In the genomic region with DNA sequence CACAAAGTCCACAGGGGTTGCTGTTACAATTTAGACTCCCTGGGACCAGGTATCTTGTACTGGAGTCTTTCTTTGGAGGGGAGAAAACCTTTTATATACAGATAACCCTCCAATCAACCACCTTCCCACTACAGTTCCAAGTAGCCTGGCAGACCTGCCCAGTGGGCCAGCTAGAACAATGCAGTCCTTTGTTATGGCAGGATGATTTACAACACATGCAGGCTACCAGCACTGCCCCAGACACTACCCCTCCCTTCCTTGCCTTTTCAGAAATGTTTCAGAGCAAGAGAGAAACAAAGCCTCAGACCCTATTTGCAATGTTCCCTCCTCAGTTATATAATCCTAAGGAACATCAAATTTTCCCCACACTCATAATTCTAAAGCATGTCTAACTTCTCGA, we compare ENCODE assay signal across 14 cellular contexts. TPM values are rescaled to one million over a fixed set of nuclear protein-coding genes. Genes with fewer than 3 reads are reported as not detected.
DNase-seq lines count a peak whose midpoint lies in the region; ATAC-seq and TF ChIP-seq lines count a peak whose summit lies in the region.
"Had no signal": no experiment of that assay in that cellular context is flagged by ENCODE, and none has a peak within 500 bp of the region (broad histone marks: within the 10 kb centered on the region; RNA-seq: fewer than 3 reads in every experiment).

No MANE protein-coding gene starts in this region.

- DNase-seq in Ammon's horn (ENCODE audit: low spot score) (peak; percentile 58), HuH-7 (ENCODE audit: low spot score) (peak; percentile 88), DMS 273 (lab: John Stamatoyannopoulos, UW; ENCODE audit: unreplicated experiment) (no peak), iPS-NIHi7 (ENCODE audit: extremely low spot score) (no peak)
- DNase-seq: erythroblast; left cardiac atrium; sigmoid colon; stimulated activated naive CD4-positive, alpha-beta T cell had no signal

- H3K9me3 ChIP-seq in ectodermal cell (ENCODE audit: control insufficient read depth, low read length) = no peaks in the 10 kb centered on the region
- H3K9me3 ChIP-seq: sigmoid colon, SJSA1 had no signal

- no peak overlapping the region for H3K4me3 ChIP-seq in ectodermal cell (ENCODE audit: insufficient read depth, low read depth, low read length)
- H3K4me3 ChIP-seq: sigmoid colon, SJSA1 had no signal

- H3K27me3 ChIP-seq in ectodermal cell (ENCODE audit: control insufficient read depth, insufficient read depth, low read length, poor library complexity, severe bottlenecking) = no peaks in the 10 kb centered on the region
- H3K27me3 ChIP-seq: sigmoid colon, SJSA1 had no signal

- TF ChIP-seq CTCF in nephron (IDR thresholded peaks at IDR 0.05; ENCODE audit: unreplicated experiment in 3 of 3) = no peak

- H3K36me3 Mint-ChIP-seq in nephron (ENCODE audit: low read depth) = peaks cover 8% of the 10 kb centered on the region

- H3K4me1 Mint-ChIP-seq in nephron = peaks cover 89% of the 10 kb centered on the region

- peaks cover 4% of the 10 kb centered on the region for H3K27me3 Mint-ChIP-seq in nephron (ENCODE audit: low read depth)
- H3K27me3 Mint-ChIP-seq: natural killer cell treated with Interleukin-12 subunit alpha and Interleukin-12 subunit beta and Interleukin-15 and Interleukin-18, amount 100 ng/mL, for 72 hours had no signal

- H3K27ac Mint-ChIP-seq in nephron = peak overlapping the region; percentile 38 to 55 (median 43)
- H3K27ac Mint-ChIP-seq: natural killer cell treated with Interleukin-12 subunit alpha and Interleukin-12 subunit beta and Interleukin-15 and Interleukin-18, amount 100 ng/mL, for 72 hours had no signal

- H3K4me1 ChIP-seq in ectodermal cell (ENCODE audit: control insufficient read depth, insufficient read depth, low read length) = peaks cover 40% of the 10 kb centered on the region
- H3K4me1 ChIP-seq: SJSA1 had no signal

- WGBS in ectodermal cell, 2 experiments = 18 to 40% methylated on average over 1 of the region's 1 CpG

- no peaks in the 10 kb centered on the region for H3K9me3 Mint-ChIP-seq in nephron
- H3K9me3 Mint-ChIP-seq: natural killer cell treated with Interleukin-12 subunit alpha and Interleukin-12 subunit beta and Interleukin-15 and Interleukin-18, amount 100 ng/mL, for 72 hours had no signal

- ATAC-seq in GM18907 (IDR thresholded peaks at IDR 0.05; ENCODE audit: unreplicated experiment) (no peak), HG03520 (IDR thresholded peaks at IDR 0.05; ENCODE audit: unreplicated experiment) (no peak)
- ATAC-seq: natural killer cell treated with Interleukin-12 subunit alpha and Interleukin-12 subunit beta and Interleukin-15 and Interleukin-18, amount 100 ng/mL, for 72 hours had no signal

- peak overlapping the region; percentile 53 for H3K27ac ChIP-seq in ectodermal cell (ENCODE audit: insufficient read depth, low read depth, low read length, poor library complexity, severe bottlenecking)
- H3K27ac ChIP-seq: sigmoid colon, SJSA1 had no signal

- H3K4me3 Mint-ChIP-seq in nephron = peak overlapping the region; percentile 5 to 54 (median 38)
- H3K4me3 Mint-ChIP-seq: natural killer cell treated with Interleukin-12 subunit alpha and Interleukin-12 subunit beta and Interleukin-15 and Interleukin-18, amount 100 ng/mL, for 72 hours had no signal

- H3K36me3 ChIP-seq in ectodermal cell (ENCODE audit: control insufficient read depth, insufficient read depth, low read length) = no peaks in the 10 kb centered on the region
- H3K36me3 ChIP-seq: sigmoid colon had no signal

RNA-seq across cellular contexts. Expression of gene RASL11B, which starts 11.1 kb away (rescaled TPM):
- polyA plus RNA-seq in ectodermal cell (2013, experiment 1 of 4) = 42.9 TPM
- 36.9 TPM for polyA plus RNA-seq in ectodermal cell (2013, experiment 2 of 4)
- 50.5 TPM for polyA plus RNA-seq in ectodermal cell (2013, experiment 3 of 4)
- 54.0 TPM for polyA plus RNA-seq in ectodermal cell (2013, experiment 4 of 4)

Comparison
In these comparisons a context has a peak if more than half of its experiments do, and no peak if none do; other contexts are left out.
1. DNase-seq: peak in Ammon's horn (single experiment) and HuH-7 (single experiment); none in DMS 273 (single experiment) and iPS-NIHi7 (single experiment).